20 cellular contexts compared by ENCODE assay signal in genomic region chr2:233433029-233433428, GRCh38.
"Had no signal": no experiment of that assay in that cellular context is flagged by ENCODE, and none has a peak within 500 bp of the region (broad histone marks: within the 10 kb centered on the region; RNA-seq: fewer than 3 reads in every experiment).

No MANE protein-coding gene starts in this region.

- H3K4me3 Mint-ChIP-seq: activated CD8-positive, alpha-beta T cell treated with anti-CD3 and anti-CD28 coated beads for 36 hours; activated naive CD4-positive, alpha-beta T cell treated with anti-CD3 and anti-CD28 coated beads, Interleukin-2, amount 10 ng/mL, durations not matched to agents 7 days and 5 days; nephron progenitor cell; stimulated activated naive CD8-positive, alpha-beta T cell treated with anti-CD3 and anti-CD28 coated beads, Interleukin-15, Interleukin-2, amounts not matched to agents 100 ng/mL and 50 ng/mL, for 24 hours had no signal

- H3K27me3 Mint-ChIP-seq: activated CD8-positive, alpha-beta T cell treated with anti-CD3 and anti-CD28 coated beads for 36 hours; activated naive CD4-positive, alpha-beta T cell treated with anti-CD3 and anti-CD28 coated beads, Interleukin-2, amount 10 ng/mL, durations not matched to agents 7 days and 5 days; stimulated activated naive CD8-positive, alpha-beta T cell treated with anti-CD3 and anti-CD28 coated beads, Interleukin-15, Interleukin-2, amounts not matched to agents 100 ng/mL and 50 ng/mL, for 24 hours had no signal

- H3K9me3 Mint-ChIP-seq: activated CD8-positive, alpha-beta T cell treated with anti-CD3 and anti-CD28 coated beads for 36 hours; activated naive CD4-positive, alpha-beta T cell treated with anti-CD3 and anti-CD28 coated beads, Interleukin-2, amount 10 ng/mL, durations not matched to agents 7 days and 5 days; stimulated activated naive CD8-positive, alpha-beta T cell treated with anti-CD3 and anti-CD28 coated beads, Interleukin-15, Interleukin-2, amounts not matched to agents 100 ng/mL and 50 ng/mL, for 24 hours had no signal

- H3K36me3 ChIP-seq: breast epithelium, uterus had no signal

- FAIRE-seq: astrocyte had no signal

- H3K27ac ChIP-seq: adrenal gland, breast epithelium, esophagus squamous epithelium, suprapubic skin, transverse colon, uterus had no signal

- H3K27me3 ChIP-seq: adrenal gland, breast epithelium, esophagus squamous epithelium, suprapubic skin, transverse colon, uterus had no signal

- H3K4me3 ChIP-seq: adrenal gland, breast epithelium, esophagus squamous epithelium, suprapubic skin, transverse colon, uterus had no signal

- H3K27ac Mint-ChIP-seq: activated CD8-positive, alpha-beta T cell treated with anti-CD3 and anti-CD28 coated beads for 36 hours; activated naive CD4-positive, alpha-beta T cell treated with anti-CD3 and anti-CD28 coated beads, Interleukin-2, amount 10 ng/mL, durations not matched to agents 7 days and 5 days; nephron progenitor cell; stimulated activated naive CD8-positive, alpha-beta T cell treated with anti-CD3 and anti-CD28 coated beads, Interleukin-15, Interleukin-2, amounts not matched to agents 100 ng/mL and 50 ng/mL, for 24 hours had no signal

- H3K4me1 ChIP-seq: adrenal gland, breast epithelium, esophagus squamous epithelium, suprapubic skin, uterus had no signal

- DNase-seq: activated CD4-positive, alpha-beta T cell treated with anti-CD3 and anti-CD28 coated beads for 48 hours; activated CD8-positive, alpha-beta T cell treated with anti-CD3 and anti-CD28 coated beads for 36 hours; activated effector memory CD4-positive, alpha-beta T cell treated with Interleukin-2 at 50 U/mL for 16 hours; activated naive CD4-positive, alpha-beta T cell treated with anti-CD3 and anti-CD28 coated beads, Interleukin-2, amount 10 ng/mL, durations not matched to agents 7 days and 5 days; activated T-cell treated with anti-CD3 and anti-CD28 coated beads, Interleukin-2, amount 50 U/mL, for 1 hour; cerebellar nuclear complex; effector memory CD4-positive, alpha-beta T cell; esophagus squamous epithelium; left cardiac atrium; nephron progenitor cell; nucleus accumbens; stimulated activated CD4-positive, alpha-beta T cell treated with anti-CD3 and anti-CD28 coated beads, Interleukin-2, amount 100 ng/mL, for 24 hours; SW 1271; transverse colon; uterus had no signal

- H3K9me3 ChIP-seq: adrenal gland, breast epithelium, esophagus squamous epithelium, suprapubic skin, transverse colon, uterus had no signal

- ATAC-seq: activated CD8-positive, alpha-beta T cell treated with anti-CD3 and anti-CD28 coated beads for 36 hours; left cardiac atrium had no signal
